In the genomic region with DNA sequence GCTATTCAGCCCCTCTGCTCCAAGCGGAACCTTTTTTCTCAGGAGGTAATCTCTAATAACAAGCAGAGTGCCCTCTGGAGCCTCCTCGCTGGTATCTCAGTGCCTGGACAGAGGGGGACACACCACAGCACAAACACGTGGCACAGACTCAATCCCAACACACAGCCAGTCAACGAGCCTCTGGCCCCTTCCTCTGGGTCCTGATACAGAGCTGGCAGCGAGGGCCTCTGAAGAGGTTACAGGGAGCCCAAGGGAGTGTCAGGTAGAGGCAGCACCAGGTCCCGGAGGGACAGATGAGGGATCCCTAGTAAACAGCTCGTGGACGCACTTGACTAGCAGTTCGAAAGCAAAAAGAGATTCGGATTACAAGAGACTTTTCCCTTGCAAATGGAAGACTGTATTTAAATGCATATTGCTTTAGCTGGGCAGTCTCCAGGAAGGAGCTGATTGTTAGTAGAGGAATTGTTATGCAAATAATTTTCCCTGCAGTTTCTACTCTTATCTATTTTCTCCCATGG, we compare ENCODE assay signal across 28 cellular contexts. TPM values are rescaled to one million over a fixed set of nuclear protein-coding genes. Genes with fewer than 3 reads are reported as not detected.
A peak's percentile ranks its signal among the peaks of the same experiment; 100 is the strongest.
DNase-seq lines count a peak whose midpoint lies in the region; ATAC-seq and TF ChIP-seq lines count a peak whose summit lies in the region.
"Had no signal": no experiment of that assay in that cellular context is flagged by ENCODE, and none has a peak within 500 bp of the region (broad histone marks: within the 10 kb centered on the region; RNA-seq: fewer than 3 reads in every experiment).

No MANE protein-coding gene starts in this region.

- H3K9ac ChIP-seq in HUES48 (ENCODE audit: low read depth, low read length): peak overlapping the region; percentile 49
- no peak overlapping the region for H3K9ac ChIP-seq in mesenchymal stem cell (ENCODE audit: low read length)
- H3K9ac ChIP-seq: BLaER1 treated with 17β-estradiol and CSF1 and Interleukin-3, amounts not matched to agents 10 nM and 100 nM had no signal

- H3K14ac ChIP-seq in mesenchymal stem cell (ENCODE audit: low read length in 2 of 2): no peak overlapping the region

- H3K4ac ChIP-seq in mesenchymal stem cell (ENCODE audit: low read depth in 1 of 2, low read length in 2 of 2): no peak overlapping the region

- H3K4me3 ChIP-seq in HUES48 (ENCODE audit: low read depth, low read length) (peak overlapping the region; percentile 48), mesenchymal stem cell (ENCODE audit: insufficient read depth in 1 of 2, low read depth in 1 of 2, low read length in 2 of 2) (no peak overlapping the region)
- H3K4me3 ChIP-seq: BLaER1 treated with 17β-estradiol and CSF1 and Interleukin-3, amounts not matched to agents 10 nM and 100 nM; heart right ventricle; MG63; SK-N-MC; smooth muscle cell had no signal

- H3K79me1 ChIP-seq in mesenchymal stem cell (replicated peaks; ENCODE audit: low read length, poor library complexity, severe bottlenecking): peaks cover 3% of the 10 kb centered on the region

- ATAC-seq in GM18502 (IDR thresholded peaks at IDR 0.05; ENCODE audit: poor library complexity, unreplicated experiment): no peak
- ATAC-seq in HG02981 (IDR thresholded peaks at IDR 0.05; ENCODE audit: unreplicated experiment): no peak
- no peak for ATAC-seq in GM21528 (IDR thresholded peaks at IDR 0.05; ENCODE audit: low FRiP score, unreplicated experiment)
- ATAC-seq: foreskin keratinocyte; heart right ventricle; stimulated activated effector memory CD8-positive, alpha-beta T cell treated with anti-CD3 and anti-CD28 coated beads, Interleukin-12 subunit alpha, Interleukin-12 subunit beta, amount 100 ng/mL, for 72 hours had no signal

- H2BK120ac ChIP-seq in mesenchymal stem cell (ENCODE audit: low read depth, low read length): no peak overlapping the region

- H3K36me3 Mint-ChIP-seq in chondrocyte (ENCODE audit: low read depth): peaks cover 6% of the 10 kb centered on the region
- H3K36me3 Mint-ChIP-seq: memory B cell; stimulated activated effector memory CD8-positive, alpha-beta T cell treated with anti-CD3 and anti-CD28 coated beads, Interleukin-12 subunit alpha, Interleukin-12 subunit beta, amount 100 ng/mL, for 72 hours had no signal

- no peak overlapping the region for H3K18ac ChIP-seq in mesenchymal stem cell (ENCODE audit: low read depth in 1 of 2, low read length in 2 of 2)

- no peak overlapping the region for H2BK12ac ChIP-seq in mesenchymal stem cell (ENCODE audit: low read length in 2 of 2)

- WGBS in mesenchymal stem cell: 46% methylated on average over 10 of the region's 10 CpGs

- H3K27me3 ChIP-seq in HUES48 (ENCODE audit: control insufficient read depth, insufficient read depth, low read length) (no peaks in the 10 kb centered on the region), mesenchymal stem cell (ENCODE audit: control insufficient read depth in 1 of 2, insufficient read depth in 1 of 2, low read length in 2 of 2) (no peaks in the 10 kb centered on the region)
- H3K27me3 ChIP-seq: BLaER1 treated with 17β-estradiol and CSF1 and Interleukin-3, amounts not matched to agents 10 nM and 100 nM; brain microvascular endothelial cell; foreskin keratinocyte; heart right ventricle; MG63 had no signal

- no peak overlapping the region for H2AK5ac ChIP-seq in mesenchymal stem cell (ENCODE audit: low read length, severe bottlenecking)

- no peak for DNase-seq in AG09319 (ENCODE audit: extremely low read depth, low read depth)
- DNase-seq in chondrocyte (ENCODE audit: low spot score): peak; percentile 47
- no peak for DNase-seq in mesenchymal stem cell
- no peak for DNase-seq in NCI-H510A treated with DMSO at 0.1 percent for 48 hours (lab: John Stamatoyannopoulos, UW)
- DNase-seq: activated CD4-positive, alpha-beta T cell treated with anti-CD3 and anti-CD28 coated beads for 48 hours; activated naive CD4-positive, alpha-beta T cell; activated T-cell treated with anti-CD3 and anti-CD28 coated beads, Interleukin-2, amount 50 U/mL, for 48 hours; brain microvascular endothelial cell; DND-41; effector memory CD4-positive, alpha-beta T cell; foreskin keratinocyte; heart right ventricle; kidney glomerular epithelial cell; MG63; NCI-H526 treated with DMSO at 0.1 percent for 48 hours; RPMI8226; stimulated activated CD4-positive, alpha-beta T cell treated with anti-CD3 and anti-CD28 coated beads, Interleukin-2, amount 100 ng/mL, for 48 hours had no signal

- no peak overlapping the region for H3K4me3 Mint-ChIP-seq in chondrocyte (ENCODE audit: unreplicated experiment)
- H3K4me3 Mint-ChIP-seq: memory B cell; stimulated activated effector memory CD8-positive, alpha-beta T cell treated with anti-CD3 and anti-CD28 coated beads, Interleukin-12 subunit alpha, Interleukin-12 subunit beta, amount 100 ng/mL, for 72 hours; T-helper 1 cell treated with Interleukin-12 subunit alpha and Interleukin-12 subunit beta and Interleukin-4 antibody, amounts not matched to agents 30 μg/mL and 1 μg/mL, for 36 hours had no signal

- no peak overlapping the region for H2AFZ ChIP-seq in mesenchymal stem cell (ENCODE audit: low read depth, low read length)

- H4K8ac ChIP-seq in mesenchymal stem cell (ENCODE audit: low read length): peak overlapping the region; percentile 51

- no peaks in the 10 kb centered on the region for H3K27me3 Mint-ChIP-seq in chondrocyte (ENCODE audit: low read depth)
- H3K27me3 Mint-ChIP-seq: memory B cell had no signal

- H3K9me3 ChIP-seq in HUES48 (ENCODE audit: control insufficient read depth, insufficient read depth, low read length) (no peaks in the 10 kb centered on the region), mesenchymal stem cell (ENCODE audit: control insufficient read depth, low read length) (no peaks in the 10 kb centered on the region)
- H3K9me3 ChIP-seq: BLaER1 treated with 17β-estradiol and CSF1 and Interleukin-3, amounts not matched to agents 10 nM and 100 nM; heart right ventricle; MG63 had no signal

- H3K4me1 ChIP-seq in HUES48 (ENCODE audit: control insufficient read depth, insufficient read depth, low read length) (peaks cover 30% of the 10 kb centered on the region), mesenchymal stem cell (ENCODE audit: control insufficient read depth, insufficient read depth, low read depth, low read length) (peaks cover 10% of the 10 kb centered on the region)
- H3K4me1 ChIP-seq: foreskin keratinocyte had no signal

- H3K27ac ChIP-seq in HUES48 (ENCODE audit: low read depth, low read length) (peak overlapping the region; percentile 93), mesenchymal stem cell (ENCODE audit: low read length, poor library complexity, severe bottlenecking) (no peak overlapping the region)
- H3K27ac ChIP-seq: BLaER1 treated with 17β-estradiol and CSF1 and Interleukin-3, amounts not matched to agents 10 nM and 100 nM; brain microvascular endothelial cell; foreskin keratinocyte; heart right ventricle; SK-N-MC had no signal

- no peaks in the 10 kb centered on the region for H3K4me1 Mint-ChIP-seq in chondrocyte (ENCODE audit: low read depth)
- H3K4me1 Mint-ChIP-seq: memory B cell; stimulated activated effector memory CD8-positive, alpha-beta T cell treated with anti-CD3 and anti-CD28 coated beads, Interleukin-12 subunit alpha, Interleukin-12 subunit beta, amount 100 ng/mL, for 72 hours had no signal

- peak overlapping the region; percentile 32 for H4K91ac ChIP-seq in mesenchymal stem cell (ENCODE audit: low read length)

- no peak overlapping the region for H3K23ac ChIP-seq in mesenchymal stem cell (ENCODE audit: low read length in 2 of 2)

- H2BK15ac ChIP-seq in mesenchymal stem cell (ENCODE audit: low read depth, poor library complexity, severe bottlenecking): no peak overlapping the region

- no peak overlapping the region for H2BK5ac ChIP-seq in mesenchymal stem cell (ENCODE audit: low read depth, low read length, poor library complexity, severe bottlenecking)

- H3K27ac Mint-ChIP-seq in chondrocyte (ENCODE audit: unreplicated experiment): no peak overlapping the region
- H3K27ac Mint-ChIP-seq: memory B cell; stimulated activated effector memory CD8-positive, alpha-beta T cell treated with anti-CD3 and anti-CD28 coated beads, Interleukin-12 subunit alpha, Interleukin-12 subunit beta, amount 100 ng/mL, for 72 hours; T-helper 1 cell treated with Interleukin-12 subunit alpha and Interleukin-12 subunit beta and Interleukin-4 antibody, amounts not matched to agents 30 μg/mL and 1 μg/mL, for 36 hours had no signal

- no peak overlapping the region for H3K4me2 ChIP-seq in mesenchymal stem cell (ENCODE audit: low read length, poor library complexity, severe bottlenecking)
- H3K4me2 ChIP-seq: BLaER1 treated with 17β-estradiol and CSF1 and Interleukin-3, amounts not matched to agents 10 nM and 100 nM had no signal

- H3K36me3 ChIP-seq in HUES48 (ENCODE audit: control insufficient read depth, insufficient read depth, low read length): peaks cover 33% of the 10 kb centered on the region
- H3K36me3 ChIP-seq in mesenchymal stem cell (ENCODE audit: control insufficient read depth in 1 of 2, insufficient read depth in 2 of 2, low read depth in 1 of 2, low read length in 2 of 2): peaks cover 44 to 55% of the 10 kb centered on the region in 2 experiments
- H3K36me3 ChIP-seq: BLaER1 treated with 17β-estradiol and CSF1 and Interleukin-3, amounts not matched to agents 10 nM and 100 nM; brain microvascular endothelial cell had no signal

- peak; percentile 15 for TF ChIP-seq CTCF in AG09319 (IDR thresholded peaks at IDR 0.05; ENCODE audit: low read depth, low read length)
- no peak for TF ChIP-seq CTCF in chondrocyte (IDR thresholded peaks at IDR 0.05)

- H3K9me3 Mint-ChIP-seq in chondrocyte (ENCODE audit: low read depth): no peaks in the 10 kb centered on the region
- H3K9me3 Mint-ChIP-seq: memory B cell; stimulated activated effector memory CD8-positive, alpha-beta T cell treated with anti-CD3 and anti-CD28 coated beads, Interleukin-12 subunit alpha, Interleukin-12 subunit beta, amount 100 ng/mL, for 72 hours; T-helper 1 cell treated with Interleukin-12 subunit alpha and Interleukin-12 subunit beta and Interleukin-4 antibody, amounts not matched to agents 30 μg/mL and 1 μg/mL, for 36 hours had no signal

RNA-seq across cellular contexts. Expression of a gene that starts 14.1 kb away (rescaled TPM):
- total RNA-seq in chondrocyte: 22.7 to 69.4 TPM (median 65.5 TPM) in 3 replicates
- polyA plus RNA-seq in mesenchymal stem cell (2013, experiment 1 of 2): 734 TPM
- polyA plus RNA-seq in mesenchymal stem cell (2013, experiment 2 of 2): 748 TPM
- total RNA-seq: activated CD8-positive, alpha-beta memory T cell treated with anti-CD3 and anti-CD28 coated beads for 36 hours; foreskin keratinocyte had no signal
- polyA plus RNA-seq: foreskin keratinocyte had no signal
